In genomic region chr1:5390497-5390896, GRCh38 we compare ENCODE assay signal across 20 cellular contexts.
DNase-seq lines count a peak whose midpoint lies in the region; ATAC-seq, FAIRE-seq and TF ChIP-seq lines count a peak whose summit lies in the region.
"Had no signal": no experiment of that assay in that cellular context is flagged by ENCODE, and none has a peak within 500 bp of the region (broad histone marks: within the 10 kb centered on the region; RNA-seq: fewer than 3 reads in every experiment).

No MANE protein-coding gene starts in this region.

- no peaks in the 10 kb centered on the region for H3K27me3 Mint-ChIP-seq in activated T-cell treated with anti-CD3 and anti-CD28 coated beads, Interleukin-2, amount 50 U/mL, for 72 hours (ENCODE audit: low read depth)
- no peaks in the 10 kb centered on the region for H3K27me3 Mint-ChIP-seq in activated T-cell treated with anti-CD3 and anti-CD28 coated beads, Interleukin-2, amount 50 U/mL, for 4 hours (ENCODE audit: low read depth)
- no peaks in the 10 kb centered on the region for H3K27me3 Mint-ChIP-seq in activated naive CD8-positive, alpha-beta T cell

- H3K4me1 Mint-ChIP-seq in activated T-cell treated with anti-CD3 and anti-CD28 coated beads, Interleukin-2, amount 50 U/mL, for 72 hours (ENCODE audit: low read depth): peaks cover 16% of the 10 kb centered on the region
- peaks cover 9% of the 10 kb centered on the region for H3K4me1 Mint-ChIP-seq in activated T-cell treated with anti-CD3 and anti-CD28 coated beads, Interleukin-2, amount 50 U/mL, for 4 hours (ENCODE audit: low read depth)
- H3K4me1 Mint-ChIP-seq in activated naive CD8-positive, alpha-beta T cell (ENCODE audit: low read depth): peaks cover 23% of the 10 kb centered on the region
- peaks cover 15% of the 10 kb centered on the region for H3K4me1 Mint-ChIP-seq in stimulated activated effector memory CD8-positive, alpha-beta T cell treated with anti-CD3 and anti-CD28 coated beads, Interleukin-12 subunit alpha, Interleukin-12 subunit beta, amount 100 ng/mL, for 72 hours

- WGBS in right lobe of liver (ENCODE audit: insufficient coverage, low coverage, low lambda C conversion rate, missing lambda C conversion rate): 70% methylated on average over 6 of the region's 7 CpGs
- WGBS in mammary epithelial cell (ENCODE audit: low coverage, missing lambda C conversion rate): 50% methylated on average over 6 of the region's 7 CpGs

- no peak overlapping the region for H3K27ac Mint-ChIP-seq in activated T-cell treated with anti-CD3 and anti-CD28 coated beads, Interleukin-2, amount 50 U/mL, for 72 hours
- no peak overlapping the region for H3K27ac Mint-ChIP-seq in activated naive CD8-positive, alpha-beta T cell
- no peak overlapping the region for H3K27ac Mint-ChIP-seq in stimulated activated effector memory CD8-positive, alpha-beta T cell treated with anti-CD3 and anti-CD28 coated beads, Interleukin-12 subunit alpha, Interleukin-12 subunit beta, amount 100 ng/mL, for 72 hours

- no peaks in the 10 kb centered on the region for H3K79me2 ChIP-seq in mammary epithelial cell (ENCODE audit: insufficient read depth, low read length)

- no peaks in the 10 kb centered on the region for H3K9me3 Mint-ChIP-seq in activated T-cell treated with anti-CD3 and anti-CD28 coated beads, Interleukin-2, amount 50 U/mL, for 72 hours
- H3K9me3 Mint-ChIP-seq in activated T-cell treated with anti-CD3 and anti-CD28 coated beads, Interleukin-2, amount 50 U/mL, for 4 hours: no peaks in the 10 kb centered on the region
- peaks cover under 1% of the 10 kb centered on the region for H3K9me3 Mint-ChIP-seq in activated naive CD8-positive, alpha-beta T cell (ENCODE audit: low read depth)
- H3K9me3 Mint-ChIP-seq in stimulated activated effector memory CD8-positive, alpha-beta T cell treated with anti-CD3 and anti-CD28 coated beads, Interleukin-12 subunit alpha, Interleukin-12 subunit beta, amount 100 ng/mL, for 72 hours: no peaks in the 10 kb centered on the region

- H3K36me3 ChIP-seq in right lobe of liver: no peaks in the 10 kb centered on the region
- H3K36me3 ChIP-seq in mammary epithelial cell (ENCODE audit: insufficient read depth, low read length): no peaks in the 10 kb centered on the region

- in situ Hi-C loops in mammary epithelial cell (cut with MboI; ENCODE audit: low sequenced_read_pairs in 2 of 2): no loop called here

- intact Hi-C loops in right lobe of liver (cut with DNase I) (no loop called here), mammary epithelial cell (cut with micrococcal nuclease) (no loop called here)

- no peak overlapping the region for H3K9ac ChIP-seq in mammary epithelial cell (ENCODE audit: insufficient read depth, low read length)

- peak; percentile 19 to 21 for DNase-seq in activated T-cell treated with anti-CD3 and anti-CD28 coated beads, Interleukin-2, amount 50 U/mL, for 72 hours
- DNase-seq in activated T-cell treated with anti-CD3 and anti-CD28 coated beads, Interleukin-2, amount 50 U/mL, for 4 hours: no peak
- DNase-seq in RPMI8226 (peak; percentile 23), right lobe of liver (no peak), mammary epithelial cell (no peak), D721Med (ENCODE audit: insufficient read length, low spot score) (no peak)
- DNase-seq in stimulated activated effector memory CD8-positive, alpha-beta T cell treated with anti-CD3 and anti-CD28 coated beads, Interleukin-12 subunit alpha, Interleukin-12 subunit beta, amount 100 ng/mL, for 72 hours (ENCODE audit: low spot score in 2 of 2): no peak
- DNase-seq: AML-193, DMS79 treated with DMSO at 0.1 percent for 48 hours, Kasumi-1, NCI-H1092 treated with DMSO at 0.1 percent for 48 hours, NCI-H146, NCI-H2081, NCI-H446 treated with DMSO at 0.1 percent for 48 hours, NCI-H69, SHP77 had no signal

- dilution Hi-C loops in mammary epithelial cell (cut with HindIII; ENCODE audit: low sequenced_read_pairs): no loop called here

- FAIRE-seq in D721Med (lab: Jason Lieb, UNC): no peak
- FAIRE-seq: H1, RCC 7860 had no signal

- H3K9me3 ChIP-seq in right lobe of liver (no peaks in the 10 kb centered on the region), mammary epithelial cell (replicated peaks; ENCODE audit: insufficient read depth, low read length) (peaks cover 22% of the 10 kb centered on the region)

- peak; percentile 45 to 57 for ATAC-seq in activated T-cell treated with anti-CD3 and anti-CD28 coated beads, Interleukin-2, amount 50 U/mL, for 72 hours (replicated peaks in 1 of 2)
- no peak for ATAC-seq in activated T-cell treated with anti-CD3 and anti-CD28 coated beads, Interleukin-2, amount 50 U/mL, for 4 hours
- ATAC-seq in stimulated activated effector memory CD8-positive, alpha-beta T cell treated with anti-CD3 and anti-CD28 coated beads, Interleukin-12 subunit alpha, Interleukin-12 subunit beta, amount 100 ng/mL, for 72 hours: peak; percentile 46
- no peak for ATAC-seq in right lobe of liver

- H3K4me1 ChIP-seq in right lobe of liver: no peaks in the 10 kb centered on the region
- no peaks in the 10 kb centered on the region for H3K4me1 ChIP-seq in mammary epithelial cell (ENCODE audit: insufficient read depth, low read length)

- no peak for TF ChIP-seq POLR2A in right lobe of liver (IDR thresholded peaks at IDR 0.05)

- no peak for TF ChIP-seq CTCF in right lobe of liver (IDR thresholded peaks at IDR 0.05)
- no peak for TF ChIP-seq CTCF in mammary epithelial cell (conservative IDR thresholded peaks at IDR 0.05 in 1 of 2, IDR thresholded peaks at IDR 0.05 in 1 of 2; ENCODE audit: extremely low read depth in 1 of 2, insufficient read depth in 1 of 2, low read depth in 1 of 2, low read length in 2 of 2)
- TF ChIP-seq CTCF in D721Med (IDR thresholded peaks at IDR 0.05; ENCODE audit: insufficient read depth, missing control alignments): no peak

- CTCF ChIA-PET in mammary epithelial cell (lab: Charles Lee; ENCODE audit: low non-redundant PET): no interaction called here

- H3K4me2 ChIP-seq in mammary epithelial cell (ENCODE audit: insufficient read depth, low read depth, low read length): no peak overlapping the region

- H3K27ac ChIP-seq in right lobe of liver: no peak overlapping the region
- H3K27ac ChIP-seq in mammary epithelial cell (ENCODE audit: insufficient read depth, low read depth, low read length): no peak overlapping the region
- H3K27ac ChIP-seq: C4-2B had no signal

- no peaks in the 10 kb centered on the region for H3K27me3 ChIP-seq in right lobe of liver
- no peaks in the 10 kb centered on the region for H3K27me3 ChIP-seq in mammary epithelial cell (ENCODE audit: insufficient read depth, low read length)

- H3K4me3 Mint-ChIP-seq in activated T-cell treated with anti-CD3 and anti-CD28 coated beads, Interleukin-2, amount 50 U/mL, for 72 hours: no peak overlapping the region
- no peak overlapping the region for H3K4me3 Mint-ChIP-seq in activated T-cell treated with anti-CD3 and anti-CD28 coated beads, Interleukin-2, amount 50 U/mL, for 4 hours
- peak overlapping the region; percentile 3 for H3K4me3 Mint-ChIP-seq in activated naive CD8-positive, alpha-beta T cell
- H3K4me3 Mint-ChIP-seq in stimulated activated effector memory CD8-positive, alpha-beta T cell treated with anti-CD3 and anti-CD28 coated beads, Interleukin-12 subunit alpha, Interleukin-12 subunit beta, amount 100 ng/mL, for 72 hours: no peak overlapping the region

- no peak overlapping the region for H2AFZ ChIP-seq in mammary epithelial cell (ENCODE audit: low read depth, low read length)

- no TSS peak for BruUV-seq in mammary epithelial cell (replicated peaks; lab: Mats Ljungman, UMichigan)

- H3K4me3 ChIP-seq in right lobe of liver (no peak overlapping the region), mammary epithelial cell (replicated peaks in 1 of 3; ENCODE audit: insufficient read depth in 1 of 3, low read depth in 2 of 3, low read length in 3 of 3) (no peak overlapping the region)

- H3K36me3 Mint-ChIP-seq in activated T-cell treated with anti-CD3 and anti-CD28 coated beads, Interleukin-2, amount 50 U/mL, for 72 hours (ENCODE audit: insufficient read depth in 2 of 2): no peaks in the 10 kb centered on the region
- H3K36me3 Mint-ChIP-seq in activated T-cell treated with anti-CD3 and anti-CD28 coated beads, Interleukin-2, amount 50 U/mL, for 4 hours (ENCODE audit: insufficient read depth): no peaks in the 10 kb centered on the region
- H3K36me3 Mint-ChIP-seq in activated naive CD8-positive, alpha-beta T cell: no peaks in the 10 kb centered on the region
- H3K36me3 Mint-ChIP-seq in stimulated activated effector memory CD8-positive, alpha-beta T cell treated with anti-CD3 and anti-CD28 coated beads, Interleukin-12 subunit alpha, Interleukin-12 subunit beta, amount 100 ng/mL, for 72 hours: peaks cover 4% of the 10 kb centered on the region

- no peaks in the 10 kb centered on the region for H4K20me1 ChIP-seq in mammary epithelial cell (ENCODE audit: insufficient read depth, low read length)

Comparison
In these comparisons a context has a peak if more than half of its experiments do, and no peak if none do; other contexts are left out.
1. ATAC-seq: peak in activated T-cell treated with anti-CD3 and anti-CD28 coated beads, Interleukin-2, amount 50 U/mL, for 72 hours (2 of 2) and stimulated activated effector memory CD8-positive, alpha-beta T cell treated with anti-CD3 and anti-CD28 coated beads, Interleukin-12 subunit alpha, Interleukin-12 subunit beta, amount 100 ng/mL, for 72 hours (single experiment); none in activated T-cell treated with anti-CD3 and anti-CD28 coated beads, Interleukin-2, amount 50 U/mL, for 4 hours (0 of 2) and right lobe of liver (0 of 4).
2. DNase-seq: peak in activated T-cell treated with anti-CD3 and anti-CD28 coated beads, Interleukin-2, amount 50 U/mL, for 72 hours (2 of 2) and RPMI8226 (single experiment); none in activated T-cell treated with anti-CD3 and anti-CD28 coated beads, Interleukin-2, amount 50 U/mL, for 4 hours (single experiment), stimulated activated effector memory CD8-positive, alpha-beta T cell treated with anti-CD3 and anti-CD28 coated beads, Interleukin-12 subunit alpha, Interleukin-12 subunit beta, amount 100 ng/mL, for 72 hours (0 of 2), right lobe of liver (0 of 3), mammary epithelial cell (single experiment) and D721Med (single experiment).